Comparison of ENCODE assay signal across 16 cellular contexts in the genomic region with DNA sequence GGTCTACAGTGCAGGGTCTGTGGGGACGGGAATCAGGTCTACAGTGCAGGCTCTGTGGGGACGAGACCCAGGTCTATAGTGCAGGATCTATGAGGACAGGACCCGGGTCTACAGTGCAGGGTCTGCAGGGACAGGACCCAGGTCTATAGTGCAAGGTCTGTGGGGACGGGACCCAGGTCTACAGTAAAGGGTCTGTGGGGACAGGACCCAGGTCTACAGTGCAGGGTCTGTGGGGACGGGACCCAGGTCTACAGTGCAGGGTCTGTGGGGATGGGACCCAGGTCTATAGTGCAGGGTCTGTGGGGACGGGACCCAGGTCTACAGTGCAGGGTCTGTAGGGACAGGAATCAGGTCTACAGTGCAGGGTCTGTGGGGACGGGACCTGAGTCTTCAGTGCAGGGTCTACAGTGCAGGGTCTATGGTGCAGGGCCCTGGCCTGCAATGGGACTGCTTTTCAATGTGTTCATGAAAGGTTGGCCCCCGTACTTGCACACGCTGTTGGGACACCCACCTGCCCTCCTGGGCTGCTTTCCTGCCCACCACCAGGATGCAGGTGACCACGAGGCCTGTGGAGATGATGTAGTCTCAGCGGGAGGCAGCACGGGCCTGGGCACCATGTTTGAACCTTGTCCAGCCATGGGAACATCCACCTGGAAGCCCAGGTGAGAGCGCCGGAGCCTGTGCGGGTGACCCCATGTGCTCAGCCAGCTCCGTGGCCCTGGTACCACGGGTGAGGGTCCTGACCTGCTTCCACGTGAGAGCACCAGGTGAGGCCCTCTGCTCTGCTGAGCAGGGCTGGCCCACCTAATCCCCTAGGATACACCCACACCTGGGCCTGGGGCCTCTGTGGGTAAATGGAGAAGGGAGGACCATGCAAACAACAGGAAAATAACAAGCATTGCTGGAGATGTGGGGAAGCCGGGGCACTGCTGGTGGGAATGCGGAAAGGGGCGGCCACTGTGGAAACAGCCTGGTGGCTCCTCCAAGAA.
A peak's percentile ranks its signal among the peaks of the same experiment; 100 is the strongest.
DNase-seq lines count a peak whose midpoint lies in the region; ATAC-seq and TF ChIP-seq lines count a peak whose summit lies in the region.
"Had no signal": no experiment of that assay in that cellular context is flagged by ENCODE, and none has a peak within 500 bp of the region (broad histone marks: within the 10 kb centered on the region; RNA-seq: fewer than 3 reads in every experiment).

No MANE protein-coding gene starts in this region.

- no peaks in the 10 kb centered on the region for H3F3A ChIP-seq in GM23338 (replicated peaks; ENCODE audit: low read depth)

- H3K27ac ChIP-seq in DND-41 (ENCODE audit: low read length) (no peak overlapping the region), lower lobe of right lung (no peak overlapping the region), GM23338 (ENCODE audit: low read depth) (no peak overlapping the region)
- H3K27ac ChIP-seq: A549 had no signal

- H3K9ac ChIP-seq in DND-41 (ENCODE audit: low read depth, low read length): no peak overlapping the region

- H3K9me2 ChIP-seq in GM23338 (ENCODE audit: insufficient read depth): no peaks in the 10 kb centered on the region

- TF ChIP-seq CTCF in DND-41 (IDR thresholded peaks at IDR 0.05; ENCODE audit: borderline replicate concordance, extremely low read depth, low read length, poor library complexity, severe bottlenecking): no peak
- no peak for TF ChIP-seq CTCF in GM20000 (IDR thresholded peaks at IDR 0.05; ENCODE audit: extremely low read depth, missing control alignments)
- TF ChIP-seq CTCF in chondrocyte (IDR thresholded peaks at IDR 0.05): no peak
- no peak for TF ChIP-seq CTCF in lower lobe of right lung (IDR thresholded peaks at IDR 0.05)
- no peak for TF ChIP-seq CTCF in GM23338 (conservative IDR thresholded peaks at IDR 0.05; ENCODE audit: low read depth in 2 of 2)

- H4K20me1 ChIP-seq in DND-41 (ENCODE audit: insufficient read depth, low read length) (no peaks in the 10 kb centered on the region), GM23338 (replicated peaks; ENCODE audit: insufficient read depth) (no peaks in the 10 kb centered on the region)

- no peak for ATAC-seq in DND-41 (ENCODE audit: insufficient read depth, low read depth)
- no peak for ATAC-seq in lower lobe of right lung
- ATAC-seq in HG03025 (IDR thresholded peaks at IDR 0.05; ENCODE audit: low FRiP score, unreplicated experiment): no peak
- no peak for ATAC-seq in GM23338
- ATAC-seq: A549, GM12878, HepG2 had no signal

- H3K27me3 ChIP-seq in DND-41 (ENCODE audit: insufficient read depth, low read length, poor library complexity) (no peaks in the 10 kb centered on the region), lower lobe of right lung (ENCODE audit: low read depth) (peaks cover 34% of the 10 kb centered on the region), GM23338 (ENCODE audit: insufficient read depth) (peaks cover 3% of the 10 kb centered on the region; the same call in 1 of the 2 replicates)

- H3K9me3 Mint-ChIP-seq in chondrocyte (ENCODE audit: low read depth) (no peaks in the 10 kb centered on the region), GM23338 (no peaks in the 10 kb centered on the region)
- H3K9me3 Mint-ChIP-seq: CD8-positive, alpha-beta memory T cell; HFFc6 had no signal

- no peaks in the 10 kb centered on the region for H3K27me3 Mint-ChIP-seq in chondrocyte (ENCODE audit: low read depth)
- peaks cover 17% of the 10 kb centered on the region for H3K27me3 Mint-ChIP-seq in GM23338 (ENCODE audit: insufficient read depth, low read depth, poor library complexity)

- DNase-seq in DND-41 (peak; percentile 0), GM20000 (ENCODE audit: low spot score) (peak; percentile 19), chondrocyte (ENCODE audit: low spot score) (peak; percentile 69), lower lobe of right lung (peak; percentile 35), COLO829 (ENCODE audit: low spot score) (no peak), GM23338 (ENCODE audit: low spot score) (no peak)
- DNase-seq in stimulated activated CD4-positive, alpha-beta T cell treated with anti-CD3 and anti-CD28 coated beads, Interleukin-1b, Interleukin-23, amount 100 ng/mL, for 48 hours: no peak
- DNase-seq: DMS53, HFFc6 had no signal

- H3K9me3 ChIP-seq in DND-41 (ENCODE audit: insufficient read depth, low read length, severe bottlenecking) (no peaks in the 10 kb centered on the region), lower lobe of right lung (no peaks in the 10 kb centered on the region)
- H3K9me3 ChIP-seq: A549, HAP-1 had no signal

- H2AFZ ChIP-seq in DND-41 (ENCODE audit: low read depth, low read length) (no peak overlapping the region), GM23338 (no peak overlapping the region)

- H3K4me1 Mint-ChIP-seq in chondrocyte (ENCODE audit: low read depth) (peaks cover 4% of the 10 kb centered on the region), GM23338 (no peaks in the 10 kb centered on the region)
- H3K4me1 Mint-ChIP-seq: CD14-positive monocyte had no signal

- no peak overlapping the region for H3K4me2 ChIP-seq in DND-41 (ENCODE audit: insufficient read depth, low read length)
- no peak overlapping the region for H3K4me2 ChIP-seq in GM23338
- H3K4me2 ChIP-seq: A549 had no signal

- H3K4me1 ChIP-seq in DND-41 (ENCODE audit: insufficient read depth, low read length) (no peaks in the 10 kb centered on the region), lower lobe of right lung (peaks cover 10% of the 10 kb centered on the region), GM23338 (ENCODE audit: insufficient read depth) (no peaks in the 10 kb centered on the region; the same call in 1 of the 2 replicates)

- intact Hi-C loops in lower lobe of right lung (cut with DNase I): no loop called here

- H3K4me3 ChIP-seq in DND-41 (ENCODE audit: low read depth in 1 of 2, low read length in 2 of 2) (no peak overlapping the region), lower lobe of right lung (no peak overlapping the region), GM23338 (no peak overlapping the region)
- H3K4me3 ChIP-seq: A549, GM12878, HAP-1 had no signal

- H3K36me3 Mint-ChIP-seq in chondrocyte (ENCODE audit: low read depth): no peaks in the 10 kb centered on the region
- H3K36me3 Mint-ChIP-seq in GM23338 (ENCODE audit: low read depth): no peaks in the 10 kb centered on the region
- H3K36me3 Mint-ChIP-seq: CD14-positive monocyte; CD8-positive, alpha-beta memory T cell had no signal

- H3K4me3 Mint-ChIP-seq in chondrocyte (ENCODE audit: unreplicated experiment) (no peak overlapping the region), GM23338 (no peak overlapping the region)
- H3K4me3 Mint-ChIP-seq: CD14-positive monocyte; CD8-positive, alpha-beta memory T cell; HFFc6 had no signal

- no peaks in the 10 kb centered on the region for H3K79me2 ChIP-seq in DND-41 (ENCODE audit: insufficient read depth, low read length)
- H3K79me2 ChIP-seq in GM23338 (replicated peaks; ENCODE audit: insufficient read depth): no peaks in the 10 kb centered on the region

- no peak overlapping the region for H3K27ac Mint-ChIP-seq in chondrocyte (ENCODE audit: unreplicated experiment)
- H3K27ac Mint-ChIP-seq in GM23338: no peak overlapping the region
- H3K27ac Mint-ChIP-seq: CD8-positive, alpha-beta memory T cell; HFFc6 had no signal

- H3K36me3 ChIP-seq in DND-41 (ENCODE audit: insufficient read depth, low read length) (no peaks in the 10 kb centered on the region), lower lobe of right lung (no peaks in the 10 kb centered on the region), GM23338 (ENCODE audit: insufficient read depth) (no peaks in the 10 kb centered on the region)
- H3K36me3 ChIP-seq: HAP-1 had no signal

TF ChIP-seq in GM23338, 12 proteins besides CTCF, POLR2A, EP300 and RAD21 (continues in another document):
- no peak for TF ChIP-seq CREB1 (CRISPR knock-in tag; IDR thresholded peaks at IDR 0.05; ENCODE audit: low read depth)
- TF ChIP-seq ZNF331 (CRISPR knock-in tag; IDR thresholded peaks at IDR 0.05; ENCODE audit: low read depth): no peak
- TF ChIP-seq JUNB (IDR thresholded peaks at IDR 0.05; ENCODE audit: unreplicated experiment): no peak

Comparison
In these comparisons a context has a peak if more than half of its experiments do, and no peak if none do; other contexts are left out.
1. DNase-seq: peak in DND-41 (single experiment), GM20000 (single experiment), chondrocyte (single experiment) and lower lobe of right lung (single experiment); none in stimulated activated CD4-positive, alpha-beta T cell treated with anti-CD3 and anti-CD28 coated beads, Interleukin-1b, Interleukin-23, amount 100 ng/mL, for 48 hours (single experiment), COLO829 (single experiment) and GM23338 (single experiment).